ENCODE assay signal across 30 cellular contexts in the genomic region with DNA sequence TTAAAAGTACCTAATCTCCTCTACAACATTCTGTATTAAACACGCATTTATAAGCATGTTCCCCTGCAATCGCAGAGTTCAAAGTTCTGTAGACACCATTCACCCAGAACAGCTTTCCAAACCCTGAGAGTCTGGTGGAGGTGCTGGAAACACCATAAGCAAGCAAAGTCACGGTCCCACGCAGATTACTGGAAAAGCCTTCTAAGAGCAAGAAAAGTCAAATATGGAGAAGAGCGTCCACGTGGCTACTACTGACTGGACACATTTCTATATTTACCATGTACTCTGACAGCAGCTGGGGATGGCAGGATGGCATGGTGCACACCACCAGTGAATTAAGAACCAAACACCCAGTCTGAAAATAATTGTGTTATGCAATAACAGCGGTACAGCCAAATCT.
DNase-seq lines count a peak whose midpoint lies in the region; ATAC-seq and TF ChIP-seq lines count a peak whose summit lies in the region.
"Had no signal": no experiment of that assay in that cellular context is flagged by ENCODE, and none has a peak within 500 bp of the region (broad histone marks: within the 10 kb centered on the region; RNA-seq: fewer than 3 reads in every experiment).

No MANE protein-coding gene starts in this region.

- H3K27ac Mint-ChIP-seq in Caco-2 (ENCODE audit: unreplicated experiment) = peak overlapping the region; percentile 14
- peak overlapping the region; percentile 28 to 69 (median 68) for H3K27ac Mint-ChIP-seq in nephron
- H3K27ac Mint-ChIP-seq: activated CD4-positive, alpha-beta T cell treated with anti-CD3 and anti-CD28 coated beads for 36 hours; activated CD8-positive, alpha-beta T cell treated with anti-CD3 and anti-CD28 coated beads, Interleukin-2, amount 10 ng/mL, durations not matched to agents 7 days and 5 days; activated T-helper 17 cell treated with anti-CD3 and anti-CD28 coated beads, Interleukin-2, amount 50 U/mL, for 72 hours; B cell; stimulated activated naive CD8-positive, alpha-beta T cell treated with anti-CD3 and anti-CD28 coated beads, Interleukin-15, Interleukin-2, amounts not matched to agents 100 ng/mL and 50 ng/mL, for 24 hours had no signal

- 73% methylated on average over 7 of the region's 7 CpGs for WGBS in hepatocyte (ENCODE audit: low lambda C conversion rate, missing lambda C conversion rate)

- H3K36me3 ChIP-seq in Caco-2 (ENCODE audit: control insufficient read depth, insufficient read depth, low read length) (no peaks in the 10 kb centered on the region), MM.1S (replicated peaks; ENCODE audit: insufficient read depth, low read length) (no peaks in the 10 kb centered on the region), hepatocyte (replicated peaks; ENCODE audit: insufficient read depth, low read depth) (no peaks in the 10 kb centered on the region)
- H3K36me3 ChIP-seq: brain microvascular endothelial cell, esophagus squamous epithelium had no signal

- peaks cover 5% of the 10 kb centered on the region for H3K36me3 Mint-ChIP-seq in Caco-2 (ENCODE audit: insufficient read depth, unreplicated experiment)
- no peaks in the 10 kb centered on the region for H3K36me3 Mint-ChIP-seq in nephron (ENCODE audit: low read depth)

- H3K9me2 ChIP-seq in MM.1S (replicated peaks; ENCODE audit: insufficient read depth, low read length) = no peaks in the 10 kb centered on the region
- H3K9me2 ChIP-seq in hepatocyte (replicated peaks; ENCODE audit: insufficient read depth) = no peaks in the 10 kb centered on the region

- no peak for DNase-seq in Caco-2
- no peak for DNase-seq in MM.1S
- DNase-seq in hepatocyte (ENCODE audit: low spot score) = no peak
- no peak for DNase-seq in NCI-H2227 treated with DMSO at 0.1 percent for 48 hours (lab: John Stamatoyannopoulos, UW)
- no peak for DNase-seq in activated CD4-positive, alpha-beta T cell treated with anti-CD3 and anti-CD28 coated beads, Interleukin-2, amount 50 U/mL, for 1 hour
- DNase-seq: activated CD4-positive, alpha-beta T cell treated with anti-CD3 and anti-CD28 coated beads for 36 hours; activated CD8-positive, alpha-beta T cell treated with anti-CD3 and anti-CD28 coated beads, Interleukin-2, amount 10 ng/mL, durations not matched to agents 7 days and 5 days; activated naive CD4-positive, alpha-beta T cell treated with anti-CD3 and anti-CD28 coated beads, Interleukin-2, amount 50 U/mL, for 16 hours; amygdala; brain microvascular endothelial cell; DMS153; dorsolateral prefrontal cortex; esophagus squamous epithelium; foreskin keratinocyte; HCEC 1CT; mesendoderm; NCI-H1436; NCI-H2081; NCI-H526 treated with DMSO at 0.1 percent for 48 hours; right cardiac atrium; SHP77 treated with DMSO at 0.1 percent for 48 hours; stimulated activated CD8-positive, alpha-beta memory T cell treated with anti-CD3 and anti-CD28 coated beads, Interleukin-4, amount 100 ng/mL, for 48 hours had no signal

- H3K4me1 Mint-ChIP-seq in Caco-2 (ENCODE audit: low read depth, unreplicated experiment) = peaks cover 42% of the 10 kb centered on the region
- peaks cover 43% of the 10 kb centered on the region for H3K4me1 Mint-ChIP-seq in nephron
- H3K4me1 Mint-ChIP-seq: activated CD4-positive, alpha-beta T cell treated with anti-CD3 and anti-CD28 coated beads for 36 hours; activated T-helper 17 cell treated with anti-CD3 and anti-CD28 coated beads, Interleukin-2, amount 50 U/mL, for 72 hours had no signal

- H3K27me3 ChIP-seq in Caco-2 (replicated peaks; ENCODE audit: control insufficient read depth, insufficient read depth, low read length) = no peaks in the 10 kb centered on the region
- no peaks in the 10 kb centered on the region for H3K27me3 ChIP-seq in MM.1S (replicated peaks; ENCODE audit: insufficient read depth, low read length)
- H3K27me3 ChIP-seq in hepatocyte = no peaks in the 10 kb centered on the region
- H3K27me3 ChIP-seq: brain microvascular endothelial cell, esophagus squamous epithelium, foreskin keratinocyte had no signal

- H3K4me2 ChIP-seq in MM.1S (ENCODE audit: low read depth, low read length) = peak overlapping the region; percentile 83
- peak overlapping the region; percentile 25 for H3K4me2 ChIP-seq in hepatocyte

- H3K4me1 ChIP-seq in Caco-2 (peaks cover 27% of the 10 kb centered on the region), MM.1S (ENCODE audit: low read length) (peaks cover 55% of the 10 kb centered on the region), hepatocyte (ENCODE audit: insufficient read depth) (peaks cover 32% of the 10 kb centered on the region)

- TF ChIP-seq CTCF in Caco-2 (IDR thresholded peaks at IDR 0.05; ENCODE audit: insufficient read depth in 1 of 2, low read depth in 1 of 2, low read length in 1 of 2, severe bottlenecking in 1 of 2, unreplicated experiment in 1 of 2) (no peak), MM.1S (IDR thresholded peaks at IDR 0.05; ENCODE audit: low read length) (no peak), hepatocyte (IDR thresholded peaks at IDR 0.05; ENCODE audit: poor library complexity) (no peak), nephron (IDR thresholded peaks at IDR 0.05; ENCODE audit: unreplicated experiment in 3 of 3) (no peak)

- POLR2A ChIA-PET in Caco-2 (lab: Charles Lee) = no interaction called here

- intact Hi-C loops in Caco-2 (cut with micrococcal nuclease; ENCODE audit: unreplicated experiment) = no loop called here

- no peaks in the 10 kb centered on the region for H3K27me3 Mint-ChIP-seq in Caco-2 (ENCODE audit: insufficient read depth, unreplicated experiment)
- no peaks in the 10 kb centered on the region for H3K27me3 Mint-ChIP-seq in nephron (ENCODE audit: low read depth)
- H3K27me3 Mint-ChIP-seq: activated CD4-positive, alpha-beta T cell treated with anti-CD3 and anti-CD28 coated beads for 36 hours; B cell; stimulated activated naive CD8-positive, alpha-beta T cell treated with anti-CD3 and anti-CD28 coated beads, Interleukin-15, Interleukin-2, amounts not matched to agents 100 ng/mL and 50 ng/mL, for 24 hours had no signal

- BruUV-seq in Caco-2 (replicated peaks; lab: Mats Ljungman, UMichigan) = no TSS peak

- H3K9me3 Mint-ChIP-seq in Caco-2 (ENCODE audit: unreplicated experiment) = no peaks in the 10 kb centered on the region
- no peaks in the 10 kb centered on the region for H3K9me3 Mint-ChIP-seq in nephron
- H3K9me3 Mint-ChIP-seq: activated T-helper 17 cell treated with anti-CD3 and anti-CD28 coated beads, Interleukin-2, amount 50 U/mL, for 72 hours; stimulated activated naive CD8-positive, alpha-beta T cell treated with anti-CD3 and anti-CD28 coated beads, Interleukin-15, Interleukin-2, amounts not matched to agents 100 ng/mL and 50 ng/mL, for 24 hours had no signal

- H3K4me3 Mint-ChIP-seq in Caco-2 (ENCODE audit: unreplicated experiment) (no peak overlapping the region), nephron (no peak overlapping the region)
- H3K4me3 Mint-ChIP-seq: activated CD4-positive, alpha-beta T cell treated with anti-CD3 and anti-CD28 coated beads for 36 hours; activated CD8-positive, alpha-beta T cell treated with anti-CD3 and anti-CD28 coated beads, Interleukin-2, amount 10 ng/mL, durations not matched to agents 7 days and 5 days; activated T-helper 17 cell treated with anti-CD3 and anti-CD28 coated beads, Interleukin-2, amount 50 U/mL, for 72 hours; B cell; stimulated activated naive CD8-positive, alpha-beta T cell treated with anti-CD3 and anti-CD28 coated beads, Interleukin-15, Interleukin-2, amounts not matched to agents 100 ng/mL and 50 ng/mL, for 24 hours had no signal

- H3K9me3 ChIP-seq in Caco-2 (no peaks in the 10 kb centered on the region), MM.1S (replicated peaks; ENCODE audit: insufficient read depth, low read length) (no peaks in the 10 kb centered on the region), hepatocyte (ENCODE audit: low read depth) (no peaks in the 10 kb centered on the region)
- H3K9me3 ChIP-seq: esophagus squamous epithelium had no signal

- H2AFZ ChIP-seq in MM.1S (ENCODE audit: low read length) (no peak overlapping the region), hepatocyte (no peak overlapping the region)
- H2AFZ ChIP-seq: parathyroid adenoma had no signal

- H4K20me1 ChIP-seq in MM.1S (ENCODE audit: insufficient read depth, low read length) = no peaks in the 10 kb centered on the region
- H4K20me1 ChIP-seq in hepatocyte (ENCODE audit: insufficient read depth, poor library complexity, severe bottlenecking) = peaks cover 16% of the 10 kb centered on the region

- H3F3A ChIP-seq in MM.1S (ENCODE audit: insufficient read depth, low read length) = peaks cover 19% of the 10 kb centered on the region

- no peak overlapping the region for H3K4me3 ChIP-seq in Caco-2 (ENCODE audit: low read depth, low read length)
- no peak overlapping the region for H3K4me3 ChIP-seq in MM.1S (ENCODE audit: low read length)
- H3K4me3 ChIP-seq in hepatocyte = no peak overlapping the region
- H3K4me3 ChIP-seq: dorsolateral prefrontal cortex, esophagus squamous epithelium had no signal

- CTCF ChIA-PET in Caco-2 (lab: Charles Lee) = no interaction called here

- H3K27ac ChIP-seq in MM.1S (ENCODE audit: low read length) = peak overlapping the region; percentile 34; the same call in 1 of the 2 replicates
- H3K27ac ChIP-seq in hepatocyte = peak overlapping the region; percentile 8
- H3K27ac ChIP-seq: brain microvascular endothelial cell, dorsolateral prefrontal cortex, esophagus squamous epithelium, foreskin keratinocyte, parathyroid adenoma had no signal

- H3K9ac ChIP-seq in MM.1S (ENCODE audit: low read length) = no peak overlapping the region
- H3K9ac ChIP-seq: parathyroid adenoma had no signal

- ATAC-seq in GM19035 (IDR thresholded peaks at IDR 0.05; ENCODE audit: unreplicated experiment) = no peak
- no peak for ATAC-seq in HG03139 (IDR thresholded peaks at IDR 0.05; ENCODE audit: unreplicated experiment)
- ATAC-seq: activated CD4-positive, alpha-beta T cell treated with anti-CD3 and anti-CD28 coated beads for 36 hours; activated CD8-positive, alpha-beta T cell treated with anti-CD3 and anti-CD28 coated beads, Interleukin-2, amount 10 ng/mL, durations not matched to agents 7 days and 5 days; activated T-helper 17 cell treated with anti-CD3 and anti-CD28 coated beads, Interleukin-2, amount 50 U/mL, for 72 hours; foreskin keratinocyte; Panc1 had no signal

- H3K79me2 ChIP-seq in MM.1S (ENCODE audit: low read length) (peaks cover 84% of the 10 kb centered on the region), hepatocyte (peaks cover 96% of the 10 kb centered on the region)
